Comparison of ENCODE assay signal across 20 cellular contexts in genomic region chr2:106708189-106708588, GRCh38.
A peak's percentile ranks its signal among the peaks of the same experiment; 100 is the strongest.
DNase-seq lines count a peak whose midpoint lies in the region; TF ChIP-seq lines count a peak whose summit lies in the region.
"Had no signal": no experiment of that assay in that cellular context is flagged by ENCODE, and none has a peak within 500 bp of the region (broad histone marks: within the 10 kb centered on the region; RNA-seq: fewer than 3 reads in every experiment).

No MANE protein-coding gene starts in this region.

- H3K27ac ChIP-seq in cardiac muscle cell (no peak overlapping the region), left ventricle myocardium inferior (replicated peaks) (no peak overlapping the region), thyroid gland (no peak overlapping the region), trophoblast cell (ENCODE audit: low read depth, low read length) (no peak overlapping the region)
- H3K27ac ChIP-seq: Peyer's patch had no signal

- no peak overlapping the region for H3K14ac ChIP-seq in trophoblast cell (ENCODE audit: low read length)

- H2BK120ac ChIP-seq in trophoblast cell (ENCODE audit: insufficient read depth, low read length, poor library complexity) = no peak overlapping the region

- no peak overlapping the region for H4K12ac ChIP-seq in trophoblast cell (ENCODE audit: low read depth, low read length)

- peaks cover 29% of the 10 kb centered on the region for H3K9me3 Mint-ChIP-seq in nephron progenitor cell

- no peaks in the 10 kb centered on the region for H3K27me3 Mint-ChIP-seq in nephron progenitor cell (ENCODE audit: low read depth, poor library complexity)

- peaks cover 21% of the 10 kb centered on the region for H3K36me3 Mint-ChIP-seq in nephron progenitor cell (ENCODE audit: low read depth)
- H3K36me3 Mint-ChIP-seq: CD8-positive, alpha-beta T cell had no signal

- no peak overlapping the region for H4K8ac ChIP-seq in trophoblast cell (ENCODE audit: low read depth, low read length)

- H3K79me2 ChIP-seq in trophoblast cell (ENCODE audit: control insufficient read depth, insufficient read depth, low read length, poor library complexity) = no peaks in the 10 kb centered on the region

- H3K4me3 ChIP-seq in cardiac muscle cell (no peak overlapping the region), left ventricle myocardium inferior (no peak overlapping the region), thyroid gland (replicated peaks in 1 of 3) (no peak overlapping the region), trophoblast cell (ENCODE audit: low read depth, low read length) (no peak overlapping the region)
- H3K4me3 ChIP-seq: HAP-1, Peyer's patch had no signal

- no peak overlapping the region for H3K18ac ChIP-seq in trophoblast cell (ENCODE audit: low read length)

- H3K27me3 ChIP-seq in cardiac muscle cell = no peaks in the 10 kb centered on the region
- H3K27me3 ChIP-seq in left ventricle myocardium inferior (ENCODE audit: low read depth) = no peaks in the 10 kb centered on the region
- no peaks in the 10 kb centered on the region for H3K27me3 ChIP-seq in thyroid gland
- H3K27me3 ChIP-seq in trophoblast cell (ENCODE audit: insufficient read depth, low read length) = no peaks in the 10 kb centered on the region
- H3K27me3 ChIP-seq: Peyer's patch had no signal

- no peak overlapping the region for H4K91ac ChIP-seq in trophoblast cell (ENCODE audit: low read depth, low read length)

- H3K4me1 ChIP-seq in cardiac muscle cell (ENCODE audit: low read depth) = no peaks in the 10 kb centered on the region
- H3K4me1 ChIP-seq in left ventricle myocardium inferior = no peaks in the 10 kb centered on the region
- peaks cover 0 to 12% of the 10 kb centered on the region in 2 donors for H3K4me1 ChIP-seq in thyroid gland
- no peaks in the 10 kb centered on the region for H3K4me1 ChIP-seq in trophoblast cell (ENCODE audit: control insufficient read depth in 1 of 2, insufficient read depth in 2 of 2, low read length in 2 of 2)
- H3K4me1 ChIP-seq: HAP-1 had no signal

- no peaks in the 10 kb centered on the region for H3K36me3 ChIP-seq in cardiac muscle cell
- H3K36me3 ChIP-seq in left ventricle myocardium inferior = no peaks in the 10 kb centered on the region
- H3K36me3 ChIP-seq in thyroid gland = no peaks in the 10 kb centered on the region
- no peaks in the 10 kb centered on the region for H3K36me3 ChIP-seq in trophoblast cell (ENCODE audit: control insufficient read depth in 1 of 2, insufficient read depth in 2 of 2, low read length in 2 of 2)
- H3K36me3 ChIP-seq: HAP-1, Peyer's patch had no signal

- intact Hi-C loops in left ventricle myocardium inferior (cut with micrococcal nuclease) (no loop called here), thyroid gland (cut with DNase I) (no loop called here)

- no peak overlapping the region for H3K4ac ChIP-seq in trophoblast cell (ENCODE audit: low read depth, low read length)

- no peak overlapping the region for H2BK12ac ChIP-seq in trophoblast cell (ENCODE audit: low read length)

- TF ChIP-seq POLR2A in thyroid gland (IDR thresholded peaks at IDR 0.05) = no peak

- H3K23ac ChIP-seq in trophoblast cell (ENCODE audit: low read length) = no peak overlapping the region

- no peak overlapping the region for H3K4me2 ChIP-seq in trophoblast cell (ENCODE audit: low read length)

- no peaks in the 10 kb centered on the region for H3K79me1 ChIP-seq in trophoblast cell (ENCODE audit: low read length)

- peaks cover 22% of the 10 kb centered on the region for H3K4me1 Mint-ChIP-seq in nephron progenitor cell

- H2AK5ac ChIP-seq in trophoblast cell (ENCODE audit: low read length) = no peak overlapping the region

- TF ChIP-seq CTCF in cardiac muscle cell (IDR thresholded peaks at IDR 0.05; ENCODE audit: low read depth, low read length) (no peak), left ventricle myocardium inferior (IDR thresholded peaks at IDR 0.05; ENCODE audit: borderline replicate concordance) (no peak), nephron progenitor cell (IDR thresholded peaks at IDR 0.05) (no peak), thyroid gland (IDR thresholded peaks at IDR 0.05) (no peak)

- peak overlapping the region; percentile 9 for H3K27ac Mint-ChIP-seq in nephron progenitor cell
- H3K27ac Mint-ChIP-seq: CD8-positive, alpha-beta T cell had no signal

- H2AFZ ChIP-seq in trophoblast cell (ENCODE audit: insufficient read depth, low read length, poor library complexity) = no peak overlapping the region

- DNase-seq in cardiac muscle cell (ENCODE audit: low read depth in 1 of 2, low spot score in 1 of 2) = peak; percentile 3 to 9
- no peak for DNase-seq in left ventricle myocardium inferior
- DNase-seq in inferior parietal cortex (ENCODE audit: extremely low spot score) = peak; percentile 11
- no peak for DNase-seq in nephron progenitor cell
- DNase-seq in thyroid gland = peak; percentile 44
- DNase-seq in RKO (ENCODE audit: low spot score) = no peak
- no peak for DNase-seq in effector CD4-positive, alpha-beta T cell
- DNase-seq in trophoblast cell = no peak
- DNase-seq: AML-193; C1 segment of cervical spinal cord; Calu3; CD8-positive, alpha-beta T cell; DMS153; Kasumi-1; NCI-H1417; NCI-H1694 treated with DMSO at 0.1 percent for 48 hours; NCI-H446; NCI-H526; Peyer's patch had no signal

- H2BK5ac ChIP-seq in trophoblast cell (ENCODE audit: low read depth, low read length, poor library complexity) = no peak overlapping the region

- no peaks in the 10 kb centered on the region for H3K9me3 ChIP-seq in cardiac muscle cell (ENCODE audit: low read depth)
- H3K9me3 ChIP-seq in left ventricle myocardium inferior (replicated peaks) = peaks cover 23% of the 10 kb centered on the region
- no peaks in the 10 kb centered on the region for H3K9me3 ChIP-seq in thyroid gland
- H3K9me3 ChIP-seq in trophoblast cell (ENCODE audit: insufficient read depth, low read depth, low read length) = peaks cover 2% of the 10 kb centered on the region
- H3K9me3 ChIP-seq: HAP-1, Peyer's patch had no signal

- WGBS in thyroid gland, 2 donors = 0 to 7% methylated on average over 1 of the region's 1 CpG
- no CpG with 5 or more reads among the region's 1 CpG for WGBS in trophoblast cell (ENCODE audit: extremely low coverage, insufficient coverage, insufficient read length)

- no peak overlapping the region for H3K4me3 Mint-ChIP-seq in nephron progenitor cell
- H3K4me3 Mint-ChIP-seq: CD8-positive, alpha-beta T cell had no signal

- no peak overlapping the region for H3K9ac ChIP-seq in trophoblast cell (ENCODE audit: low read length)

Comparison
In these comparisons a context has a peak if more than half of its experiments do, and no peak if none do; other contexts are left out.
1. DNase-seq: peak in cardiac muscle cell (2 of 2), inferior parietal cortex (single experiment) and thyroid gland (2 of 2); none in left ventricle myocardium inferior (single experiment), nephron progenitor cell (single experiment), RKO (single experiment), effector CD4-positive, alpha-beta T cell (single experiment) and trophoblast cell (0 of 2).